9 cellular contexts compared by ENCODE assay signal in the genomic region with DNA sequence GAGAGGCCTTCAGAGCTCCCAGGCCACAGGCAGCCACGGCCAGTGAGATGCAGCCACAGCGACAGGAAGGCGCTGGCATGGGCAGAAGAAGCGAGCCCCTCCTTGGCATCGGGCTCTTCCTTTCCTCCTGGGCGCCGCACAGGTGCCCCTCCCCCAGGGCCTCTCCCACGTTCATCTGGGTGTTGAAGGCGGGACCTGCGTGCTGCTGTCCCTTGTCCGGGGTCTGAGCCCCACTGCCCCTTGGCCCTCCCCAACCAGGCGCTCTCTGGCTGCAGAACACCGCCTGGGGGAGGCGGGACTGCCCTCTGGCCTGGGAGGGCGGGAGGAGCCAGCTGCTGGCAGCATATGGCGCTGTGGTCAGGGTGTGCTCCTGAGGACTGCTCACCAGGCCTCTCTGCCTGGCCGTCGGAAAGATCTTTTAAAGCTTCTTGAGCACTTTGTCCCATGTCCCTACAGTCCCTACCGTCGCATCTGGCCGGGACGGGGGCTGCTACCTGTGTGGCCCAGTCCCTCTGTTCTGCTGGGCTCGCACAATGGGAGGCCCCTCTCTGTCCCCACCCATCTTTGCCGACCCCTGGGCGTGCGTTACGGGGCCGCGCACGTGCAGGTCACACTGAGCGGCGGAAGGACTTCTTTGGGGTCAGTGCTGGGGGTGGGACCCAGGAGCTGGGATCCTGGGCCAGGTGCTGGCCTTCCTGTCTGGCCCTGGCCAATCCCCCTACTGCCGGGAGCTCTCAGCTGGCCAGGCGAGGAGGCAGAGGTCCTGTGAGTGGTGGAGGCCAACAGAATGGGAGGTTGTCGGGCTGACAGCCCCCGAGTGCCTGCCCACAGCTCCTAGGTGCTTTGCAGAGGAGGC. TPM values are rescaled to one million over a fixed set of nuclear protein-coding genes. Genes with fewer than 3 reads are reported as not detected.
DNase-seq lines count a peak whose midpoint lies in the region; ATAC-seq lines count a peak whose summit lies in the region.
"Had no signal": no experiment of that assay in that cellular context is flagged by ENCODE, and none has a peak within 500 bp of the region (broad histone marks: within the 10 kb centered on the region; RNA-seq: fewer than 3 reads in every experiment).

No MANE protein-coding gene starts in this region.

- no peak overlapping the region for H3K23ac ChIP-seq in mesenchymal stem cell (ENCODE audit: low read length in 2 of 2)

- H3K9me3 Mint-ChIP-seq in CD4-positive, CD25-positive, alpha-beta regulatory T cell, result no peaks in the 10 kb centered on the region
- no peaks in the 10 kb centered on the region for H3K9me3 Mint-ChIP-seq in activated naive CD8-positive, alpha-beta T cell treated with anti-CD3 and anti-CD28 coated beads, Interleukin-2, amount 10 ng/mL, durations not matched to agents 7 days and 5 days
- H3K9me3 Mint-ChIP-seq: memory B cell had no signal

- H4K20me1 ChIP-seq in Karpas-422 (ENCODE audit: insufficient read depth, low read depth, low read length), result 0 out of 2 replicates have a peak, but pooled peaks cover 18% of the 10 kb centered on the region

- ATAC-seq in CD4-positive, CD25-positive, alpha-beta regulatory T cell (ENCODE audit: low read depth in 2 of 2), result no peak
- ATAC-seq in activated naive CD8-positive, alpha-beta T cell treated with anti-CD3 and anti-CD28 coated beads, Interleukin-2, amount 10 ng/mL, durations not matched to agents 7 days and 5 days (ENCODE audit: low read depth), result no peak
- ATAC-seq in HG02642 (IDR thresholded peaks at IDR 0.05; ENCODE audit: poor library complexity, unreplicated experiment), result no peak

- no peak overlapping the region for H2BK15ac ChIP-seq in mesenchymal stem cell (ENCODE audit: low read depth, poor library complexity, severe bottlenecking)

- H3K14ac ChIP-seq in mesenchymal stem cell (ENCODE audit: low read length in 2 of 2), result no peak overlapping the region

- H3K79me2 ChIP-seq in Karpas-422 (ENCODE audit: low read length), result peaks cover 22% of the 10 kb centered on the region

- H3K9ac ChIP-seq in Karpas-422 (ENCODE audit: low read length) (peak overlapping the region; percentile 85), mesenchymal stem cell (ENCODE audit: low read length) (peak overlapping the region; percentile 76)

- no peaks in the 10 kb centered on the region for H3K27me3 Mint-ChIP-seq in CD4-positive, CD25-positive, alpha-beta regulatory T cell
- H3K27me3 Mint-ChIP-seq in activated naive CD8-positive, alpha-beta T cell treated with anti-CD3 and anti-CD28 coated beads, Interleukin-2, amount 10 ng/mL, durations not matched to agents 7 days and 5 days, result no peaks in the 10 kb centered on the region
- H3K27me3 Mint-ChIP-seq: memory B cell had no signal

- H3K4ac ChIP-seq in mesenchymal stem cell (ENCODE audit: low read depth in 1 of 2, low read length in 2 of 2), result no peak overlapping the region

- H3K4me1 Mint-ChIP-seq in CD4-positive, CD25-positive, alpha-beta regulatory T cell, result peaks cover 0 to 19% (median 4%) of the 10 kb centered on the region in 4 donors
- H3K4me1 Mint-ChIP-seq in activated naive CD8-positive, alpha-beta T cell treated with anti-CD3 and anti-CD28 coated beads, Interleukin-2, amount 10 ng/mL, durations not matched to agents 7 days and 5 days, result peaks cover 17% of the 10 kb centered on the region

- H3K9me3 ChIP-seq in CD4-positive, CD25-positive, alpha-beta regulatory T cell (ENCODE audit: control insufficient read depth in 2 of 2, low read length in 2 of 2), result no peaks in the 10 kb centered on the region
- H3K9me3 ChIP-seq in Karpas-422 (ENCODE audit: low read length) (no peaks in the 10 kb centered on the region), mesenchymal stem cell (ENCODE audit: control insufficient read depth, low read length) (no peaks in the 10 kb centered on the region)

- DNase-seq in CD4-positive, CD25-positive, alpha-beta regulatory T cell, result no peak
- no peak for DNase-seq in Karpas-422
- DNase-seq in activated naive CD8-positive, alpha-beta T cell treated with anti-CD3 and anti-CD28 coated beads, Interleukin-2, amount 10 ng/mL, durations not matched to agents 7 days and 5 days, result no peak
- DNase-seq in mesenchymal stem cell, result no peak
- DNase-seq in GF-D8 (lab: John Stamatoyannopoulos, UW), result no peak
- no peak for DNase-seq in Ammon's horn (ENCODE audit: low spot score)
- no peak for DNase-seq in anterior cingulate cortex (lab: John Stamatoyannopoulos, UW)

- H3K27ac Mint-ChIP-seq in CD4-positive, CD25-positive, alpha-beta regulatory T cell, result no peak overlapping the region
- H3K27ac Mint-ChIP-seq in activated naive CD8-positive, alpha-beta T cell treated with anti-CD3 and anti-CD28 coated beads, Interleukin-2, amount 10 ng/mL, durations not matched to agents 7 days and 5 days, result no peak overlapping the region
- H3K27ac Mint-ChIP-seq: memory B cell had no signal

- H4K8ac ChIP-seq in mesenchymal stem cell (ENCODE audit: low read length), result no peak overlapping the region

- H3K4me3 ChIP-seq in CD4-positive, CD25-positive, alpha-beta regulatory T cell (ENCODE audit: low read depth, low read length), result no peak overlapping the region
- H3K4me3 ChIP-seq in Karpas-422 (ENCODE audit: low read length), result peak overlapping the region; percentile 90
- H3K4me3 ChIP-seq in mesenchymal stem cell (ENCODE audit: insufficient read depth in 1 of 2, low read depth in 1 of 2, low read length in 2 of 2), result peak overlapping the region in 1 of 2 experiments; percentile 80

- POLR2A ChIA-PET in activated naive CD8-positive, alpha-beta T cell treated with anti-CD3 and anti-CD28 coated beads, Interleukin-2, amount 10 ng/mL, durations not matched to agents 7 days and 5 days (lab: Charles Lee), result interaction anchor here (1.3 to 4.2 kb wide), 3 partner anchors 11 to 30 kb away, joined by 4 to 59 read pairs (median 15); a partner anchor contains a TSS

- peaks cover 12% of the 10 kb centered on the region for H3K79me1 ChIP-seq in mesenchymal stem cell (replicated peaks; ENCODE audit: low read length, poor library complexity, severe bottlenecking)

- peaks cover 32% of the 10 kb centered on the region for H3K4me1 ChIP-seq in CD4-positive, CD25-positive, alpha-beta regulatory T cell (ENCODE audit: control insufficient read depth, insufficient read depth, low read length, poor library complexity, severe bottlenecking)
- H3K4me1 ChIP-seq in Karpas-422 (ENCODE audit: low read length), result peaks cover 29% of the 10 kb centered on the region
- peaks cover 33% of the 10 kb centered on the region for H3K4me1 ChIP-seq in mesenchymal stem cell (ENCODE audit: control insufficient read depth, insufficient read depth, low read depth, low read length)

- WGBS in mesenchymal stem cell, result 85% methylated on average over 35 of the region's 36 CpGs

- H3K36me3 Mint-ChIP-seq in CD4-positive, CD25-positive, alpha-beta regulatory T cell, result no peaks in the 10 kb centered on the region
- no peaks in the 10 kb centered on the region for H3K36me3 Mint-ChIP-seq in activated naive CD8-positive, alpha-beta T cell treated with anti-CD3 and anti-CD28 coated beads, Interleukin-2, amount 10 ng/mL, durations not matched to agents 7 days and 5 days
- H3K36me3 Mint-ChIP-seq: memory B cell had no signal

- no peaks in the 10 kb centered on the region for H3K9me2 ChIP-seq in Karpas-422 (replicated peaks; ENCODE audit: insufficient read depth, low read length)

- H2AK5ac ChIP-seq in mesenchymal stem cell (ENCODE audit: low read length, severe bottlenecking), result no peak overlapping the region

- peak overlapping the region; percentile 54 for H4K91ac ChIP-seq in mesenchymal stem cell (ENCODE audit: low read length)

- no peak overlapping the region for H2BK5ac ChIP-seq in mesenchymal stem cell (ENCODE audit: low read depth, low read length, poor library complexity, severe bottlenecking)

- H3K4me2 ChIP-seq in Karpas-422 (ENCODE audit: low read depth, low read length, poor library complexity, severe bottlenecking), result peak overlapping the region; percentile 94
- no peak overlapping the region for H3K4me2 ChIP-seq in mesenchymal stem cell (ENCODE audit: low read length, poor library complexity, severe bottlenecking)

- peak overlapping the region in 1 of 2 experiments; percentile 19 for H2BK12ac ChIP-seq in mesenchymal stem cell (ENCODE audit: low read length in 2 of 2)

- no peak overlapping the region for H2BK120ac ChIP-seq in mesenchymal stem cell (ENCODE audit: low read depth, low read length)

- no peaks in the 10 kb centered on the region for H3K36me3 ChIP-seq in CD4-positive, CD25-positive, alpha-beta regulatory T cell (ENCODE audit: control insufficient read depth, insufficient read depth, low read length)
- H3K36me3 ChIP-seq in Karpas-422 (ENCODE audit: insufficient read depth, low read length), result no peaks in the 10 kb centered on the region
- peaks cover 0 to 42% of the 10 kb centered on the region in 2 experiments for H3K36me3 ChIP-seq in mesenchymal stem cell (ENCODE audit: control insufficient read depth in 1 of 2, insufficient read depth in 2 of 2, low read depth in 1 of 2, low read length in 2 of 2)

- no peak overlapping the region for H3K18ac ChIP-seq in mesenchymal stem cell (ENCODE audit: low read depth in 1 of 2, low read length in 2 of 2)

- peak overlapping the region in 3 of 4 donors; percentile 44 to 86 (median 75) for H3K4me3 Mint-ChIP-seq in CD4-positive, CD25-positive, alpha-beta regulatory T cell
- H3K4me3 Mint-ChIP-seq in activated naive CD8-positive, alpha-beta T cell treated with anti-CD3 and anti-CD28 coated beads, Interleukin-2, amount 10 ng/mL, durations not matched to agents 7 days and 5 days, result peak overlapping the region; percentile 22

- H3K27ac ChIP-seq in CD4-positive, CD25-positive, alpha-beta regulatory T cell (ENCODE audit: insufficient read depth, low read length, poor library complexity, severe bottlenecking), result no peak overlapping the region
- H3K27ac ChIP-seq in Karpas-422 (ENCODE audit: low read length) (no peak overlapping the region), mesenchymal stem cell (ENCODE audit: low read length, poor library complexity, severe bottlenecking) (no peak overlapping the region)

- H3K27me3 ChIP-seq in CD4-positive, CD25-positive, alpha-beta regulatory T cell (ENCODE audit: control insufficient read depth, insufficient read depth, low read length), result no peaks in the 10 kb centered on the region
- H3K27me3 ChIP-seq in Karpas-422 (ENCODE audit: low read length) (no peaks in the 10 kb centered on the region), mesenchymal stem cell (ENCODE audit: control insufficient read depth in 1 of 2, insufficient read depth in 1 of 2, low read length in 2 of 2) (no peaks in the 10 kb centered on the region)

- H2AFZ ChIP-seq in Karpas-422 (ENCODE audit: low read length) (no peak overlapping the region), mesenchymal stem cell (ENCODE audit: low read depth, low read length) (no peak overlapping the region)

RNA-seq across cellular contexts. Expression of a gene that starts 1.7 kb away (rescaled TPM):
- 2.5 TPM for total RNA-seq in CD4-positive, CD25-positive, alpha-beta regulatory T cell
- 1 to 10 TPM; 3.4 to 4.3 (median 3.7) TPM for polyA plus RNA-seq in CD4-positive, CD25-positive, alpha-beta regulatory T cell
- total RNA-seq in Karpas-422 (2014; rRNA removed; shearing (Covaris generic); ENCODE audit: low replicate concordance), result 8.6 and 15.0 TPM in 2 replicates
- total RNA-seq in activated naive CD8-positive, alpha-beta T cell treated with anti-CD3 and anti-CD28 coated beads, Interleukin-2, amount 10 ng/mL, durations not matched to agents 7 days and 5 days, result 10 to 100 TPM; 22.0 to 25.1 TPM
- polyA plus RNA-seq in mesenchymal stem cell (2013, experiment 1 of 2), result 4.5 TPM
- polyA plus RNA-seq in mesenchymal stem cell (2013, experiment 2 of 2), result 4.1 TPM

RNA-seq across cellular contexts. Expression of a gene that starts 10.6 kb away (rescaled TPM):
- 18.5 TPM for total RNA-seq in CD4-positive, CD25-positive, alpha-beta regulatory T cell
- polyA plus RNA-seq in CD4-positive, CD25-positive, alpha-beta regulatory T cell, result 10 to 100 TPM; 45.1 to 49.2 (median 47.2) TPM
- total RNA-seq in Karpas-422 (2014; rRNA removed; shearing (Covaris generic); ENCODE audit: low replicate concordance), result 13.6 and 39.8 TPM in 2 replicates
- 10 to 100 TPM; 55.1 to 59.2 TPM for total RNA-seq in activated naive CD8-positive, alpha-beta T cell treated with anti-CD3 and anti-CD28 coated beads, Interleukin-2, amount 10 ng/mL, durations not matched to agents 7 days and 5 days
- polyA plus RNA-seq in mesenchymal stem cell (2013, experiment 1 of 2), result 57.7 TPM
- polyA plus RNA-seq in mesenchymal stem cell (2013, experiment 2 of 2), result 59.4 TPM

RNA-seq across cellular contexts. Expression of a gene that starts 30.0 kb away (rescaled TPM):
- 148 TPM for total RNA-seq in CD4-positive, CD25-positive, alpha-beta regulatory T cell
- polyA plus RNA-seq in CD4-positive, CD25-positive, alpha-beta regulatory T cell, result 10 to 100 TPM; 23.4 to 30.5 (median 27.7) TPM
- 57.2 and 90.1 TPM in 2 replicates for total RNA-seq in Karpas-422 (2014; rRNA removed; shearing (Covaris generic); ENCODE audit: low replicate concordance)
- total RNA-seq in activated naive CD8-positive, alpha-beta T cell treated with anti-CD3 and anti-CD28 coated beads, Interleukin-2, amount 10 ng/mL, durations not matched to agents 7 days and 5 days, result 100 to 1,000 TPM; 152 to 164 TPM
- polyA plus RNA-seq in mesenchymal stem cell (2013, experiment 1 of 2), result 51.0 TPM
- 49.3 TPM for polyA plus RNA-seq in mesenchymal stem cell (2013, experiment 2 of 2)

RNA-seq across cellular contexts. Expression of a gene that starts 30.2 kb away (rescaled TPM):
- total RNA-seq in CD4-positive, CD25-positive, alpha-beta regulatory T cell, result 34.7 TPM
- polyA plus RNA-seq in CD4-positive, CD25-positive, alpha-beta regulatory T cell, result 10 to 100 TPM; 24.7 to 27.7 (median 26.3) TPM
- total RNA-seq in Karpas-422 (2014; rRNA removed; shearing (Covaris generic); ENCODE audit: low replicate concordance), result 22.4 and 40.7 TPM in 2 replicates
- total RNA-seq in activated naive CD8-positive, alpha-beta T cell treated with anti-CD3 and anti-CD28 coated beads, Interleukin-2, amount 10 ng/mL, durations not matched to agents 7 days and 5 days, result 10 to 100 TPM; 17.7 to 19.0 TPM
- 32.6 TPM for polyA plus RNA-seq in mesenchymal stem cell (2013, experiment 1 of 2)
- polyA plus RNA-seq in mesenchymal stem cell (2013, experiment 2 of 2), result 33.3 TPM

RNA-seq across cellular contexts. Expression of a gene that starts 47.2 kb away (rescaled TPM):
- total RNA-seq in CD4-positive, CD25-positive, alpha-beta regulatory T cell, result 30.4 TPM
- 10 to 100 TPM; 10.2 to 14.3 (median 12.0) TPM for polyA plus RNA-seq in CD4-positive, CD25-positive, alpha-beta regulatory T cell
- total RNA-seq in Karpas-422 (2014; rRNA removed; shearing (Covaris generic); ENCODE audit: low replicate concordance), result 8.1 and 31.9 TPM in 2 replicates
- 10 to 100 TPM; 31.3 to 32.0 TPM for total RNA-seq in activated naive CD8-positive, alpha-beta T cell treated with anti-CD3 and anti-CD28 coated beads, Interleukin-2, amount 10 ng/mL, durations not matched to agents 7 days and 5 days
- 19.8 TPM for polyA plus RNA-seq in mesenchymal stem cell (2013, experiment 1 of 2)
- 17.9 TPM for polyA plus RNA-seq in mesenchymal stem cell (2013, experiment 2 of 2)
